Comparison of ENCODE assay signal across 26 cellular contexts in genomic region chr12:51917746-51918453, GRCh38. TPM values are rescaled to one million over a fixed set of nuclear protein-coding genes. Genes with fewer than 3 reads are reported as not detected.
A peak's percentile ranks its signal among the peaks of the same experiment; 100 is the strongest.
DNase-seq lines count a peak whose midpoint lies in the region; ATAC-seq and TF ChIP-seq lines count a peak whose summit lies in the region.
"Had no signal": no experiment of that assay in that cellular context is flagged by ENCODE, and none has a peak within 500 bp of the region (broad histone marks: within the 10 kb centered on the region; RNA-seq: fewer than 3 reads in every experiment).

No MANE protein-coding gene starts in this region.

- TF ChIP-seq CTCF in fibroblast of villous mesenchyme (IDR thresholded peaks at IDR 0.05; ENCODE audit: insufficient read depth, low read depth, low read length) (no peak), nephron (IDR thresholded peaks at IDR 0.05; ENCODE audit: unreplicated experiment in 3 of 3) (no peak), coronary artery (IDR thresholded peaks at IDR 0.05) (no peak), BE2C (IDR thresholded peaks at IDR 0.05; ENCODE audit: low read depth, low read length) (no peak)

- ATAC-seq in Right ventricle myocardium inferior, result no peak
- no peak for ATAC-seq in Right ventricle myocardium superior (ENCODE audit: poor library complexity)
- ATAC-seq: natural killer cell treated with Interleukin-12 subunit alpha and Interleukin-12 subunit beta and Interleukin-15 and Interleukin-18, amount 100 ng/mL, for 72 hours had no signal

- no peaks in the 10 kb centered on the region for H3K9me3 Mint-ChIP-seq in nephron
- H3K9me3 Mint-ChIP-seq: activated naive CD8-positive, alpha-beta T cell treated with anti-CD3 and anti-CD28 coated beads, Interleukin-2, amount 10 ng/mL, durations not matched to agents 7 days and 5 days; activated T-helper 1 cell treated with anti-CD3 and anti-CD28 coated beads, Interleukin-12 subunit alpha, Interleukin-12 subunit beta, Interleukin-2, Interleukin-4 antibody, amounts not matched to agents 30 ng/mL and 10 ng/mL and 1 ng/mL, durations not matched to agents 14 hours and 24 hours and 36 hours; natural killer cell treated with Interleukin-12 subunit alpha and Interleukin-12 subunit beta and Interleukin-15 and Interleukin-18, amount 100 ng/mL, for 72 hours; T-helper 1 cell treated with Interleukin-12 subunit alpha and Interleukin-12 subunit beta and Interleukin-4 antibody, amounts not matched to agents 30 μg/mL and 1 μg/mL, for 36 hours had no signal

- intact Hi-C loops in Right ventricle myocardium inferior (cut with DNase I) (no loop called here), Right ventricle myocardium superior (cut with DNase I) (no loop called here)

- H3K27me3 ChIP-seq in BE2C, result no peaks in the 10 kb centered on the region
- H3K27me3 ChIP-seq: brain microvascular endothelial cell, esophagus squamous epithelium, MG63 had no signal

- no peak overlapping the region for H3K4me3 Mint-ChIP-seq in nephron
- H3K4me3 Mint-ChIP-seq: activated naive CD8-positive, alpha-beta T cell treated with anti-CD3 and anti-CD28 coated beads, Interleukin-2, amount 10 ng/mL, durations not matched to agents 7 days and 5 days; activated T-helper 1 cell treated with anti-CD3 and anti-CD28 coated beads, Interleukin-12 subunit alpha, Interleukin-12 subunit beta, Interleukin-2, Interleukin-4 antibody, amounts not matched to agents 30 ng/mL and 10 ng/mL and 1 ng/mL, durations not matched to agents 14 hours and 24 hours and 36 hours; natural killer cell treated with Interleukin-12 subunit alpha and Interleukin-12 subunit beta and Interleukin-15 and Interleukin-18, amount 100 ng/mL, for 72 hours; T-helper 1 cell treated with Interleukin-12 subunit alpha and Interleukin-12 subunit beta and Interleukin-4 antibody, amounts not matched to agents 30 μg/mL and 1 μg/mL, for 36 hours had no signal

- peaks cover 57% of the 10 kb centered on the region for H3K4me1 Mint-ChIP-seq in nephron

- peaks cover 48% of the 10 kb centered on the region for H3K4me1 ChIP-seq in BE2C

- no peaks in the 10 kb centered on the region for H3K9me3 ChIP-seq in BE2C
- H3K9me3 ChIP-seq: esophagus squamous epithelium, MG63 had no signal

- H3K27ac Mint-ChIP-seq in nephron, result peak overlapping the region in 2 of 3 experiments; percentile 56 to 75
- H3K27ac Mint-ChIP-seq: activated naive CD8-positive, alpha-beta T cell treated with anti-CD3 and anti-CD28 coated beads, Interleukin-2, amount 10 ng/mL, durations not matched to agents 7 days and 5 days; activated T-helper 1 cell treated with anti-CD3 and anti-CD28 coated beads, Interleukin-12 subunit alpha, Interleukin-12 subunit beta, Interleukin-2, Interleukin-4 antibody, amounts not matched to agents 30 ng/mL and 10 ng/mL and 1 ng/mL, durations not matched to agents 14 hours and 24 hours and 36 hours; natural killer cell treated with Interleukin-12 subunit alpha and Interleukin-12 subunit beta and Interleukin-15 and Interleukin-18, amount 100 ng/mL, for 72 hours; progenitor cell of endocrine pancreas; T-helper 1 cell treated with Interleukin-12 subunit alpha and Interleukin-12 subunit beta and Interleukin-4 antibody, amounts not matched to agents 30 μg/mL and 1 μg/mL, for 36 hours had no signal

- no peaks in the 10 kb centered on the region for H3K36me3 Mint-ChIP-seq in nephron (ENCODE audit: low read depth)
- H3K36me3 Mint-ChIP-seq: activated naive CD8-positive, alpha-beta T cell treated with anti-CD3 and anti-CD28 coated beads, Interleukin-2, amount 10 ng/mL, durations not matched to agents 7 days and 5 days; natural killer cell treated with Interleukin-12 subunit alpha and Interleukin-12 subunit beta and Interleukin-15 and Interleukin-18, amount 100 ng/mL, for 72 hours had no signal

- H3K4me3 ChIP-seq in fibroblast of villous mesenchyme (ENCODE audit: low read depth, low read length), result no peak overlapping the region
- no peak overlapping the region for H3K4me3 ChIP-seq in coronary artery
- no peak overlapping the region for H3K4me3 ChIP-seq in BE2C (ENCODE audit: low read depth, low read length)
- H3K4me3 ChIP-seq: esophagus squamous epithelium, lung, MG63 had no signal

- H3K27me3 Mint-ChIP-seq in nephron (ENCODE audit: low read depth), result peaks cover 4% of the 10 kb centered on the region
- H3K27me3 Mint-ChIP-seq: natural killer cell treated with Interleukin-12 subunit alpha and Interleukin-12 subunit beta and Interleukin-15 and Interleukin-18, amount 100 ng/mL, for 72 hours had no signal

- H3K36me3 ChIP-seq in BE2C, result no peaks in the 10 kb centered on the region
- H3K36me3 ChIP-seq: brain microvascular endothelial cell, MG63 had no signal

- peak overlapping the region in 1 of 2 donors; percentile 21 for H3K27ac ChIP-seq in coronary artery
- H3K27ac ChIP-seq: brain microvascular endothelial cell, C4-2B had no signal

- DNase-seq in Right ventricle myocardium inferior (ENCODE audit: missing footprints), result peak; percentile 26
- DNase-seq in Right ventricle myocardium superior, result no peak
- DNase-seq in fibroblast of villous mesenchyme (ENCODE audit: low read depth), result peak; percentile 59
- no peak for DNase-seq in HuH-7 (ENCODE audit: low spot score)
- DNase-seq in DMS53 treated with DMSO at 0.1 percent for 48 hours (lab: John Stamatoyannopoulos, UW; ENCODE audit: unreplicated experiment), result no peak
- no peak for DNase-seq in coronary artery (ENCODE audit: low spot score)
- no peak for DNase-seq in BE2C
- DNase-seq: activated CD4-positive, CD25-positive, alpha-beta regulatory T cell; activated CD8-positive, alpha-beta memory T cell treated with anti-CD3 and anti-CD28 coated beads for 24 hours; activated naive CD8-positive, alpha-beta T cell treated with anti-CD3 and anti-CD28 coated beads, Interleukin-2, amount 10 ng/mL, durations not matched to agents 7 days and 5 days; brain microvascular endothelial cell; DMS153; esophagus squamous epithelium; H7; head of caudate nucleus; MG63; NCI-H1694; stimulated activated CD4-positive, alpha-beta T cell treated with anti-CD3 and anti-CD28 coated beads, Interleukin-12 subunit alpha, Interleukin-12 subunit beta, amount 100 ng/mL, for 4 hours had no signal

RNA-seq across cellular contexts. Expression of gene ACVRL1, which starts 10.6 kb away (rescaled TPM):
- total RNA-seq in Right ventricle myocardium inferior (49.6 TPM), Right ventricle myocardium superior (35.1 TPM), fibroblast of villous mesenchyme (10.8 and 18.0 TPM in 2 replicates)
- 68.1 TPM for polyA plus RNA-seq in BE2C (2012; ENCODE audit: insufficient read depth, insufficient read length, low read depth)
- total RNA-seq: activated naive CD8-positive, alpha-beta T cell treated with anti-CD3 and anti-CD28 coated beads, Interleukin-2, amount 10 ng/mL, durations not matched to agents 7 days and 5 days; activated T-helper 1 cell treated with anti-CD3 and anti-CD28 coated beads, Interleukin-12 subunit alpha, Interleukin-12 subunit beta, Interleukin-2, Interleukin-4 antibody, amounts not matched to agents 30 ng/mL and 10 ng/mL and 1 ng/mL, durations not matched to agents 14 hours and 24 hours and 36 hours; natural killer cell treated with Interleukin-12 subunit alpha and Interleukin-12 subunit beta and Interleukin-15 and Interleukin-18, amount 100 ng/mL, for 72 hours; progenitor cell of endocrine pancreas had no signal

RNA-seq across cellular contexts. Expression of gene ANKRD33, which starts 30.0 kb away (rescaled TPM):
- not detected for total RNA-seq in Right ventricle myocardium inferior
- total RNA-seq in Right ventricle myocardium superior, result not detected
- total RNA-seq in fibroblast of villous mesenchyme, result not detected in 2 replicates
- polyA plus RNA-seq in BE2C (2012; ENCODE audit: insufficient read depth, insufficient read length, low read depth), result not detected
- total RNA-seq: A673; activated naive CD8-positive, alpha-beta T cell treated with anti-CD3 and anti-CD28 coated beads, Interleukin-2, amount 10 ng/mL, durations not matched to agents 7 days and 5 days; activated T-helper 1 cell treated with anti-CD3 and anti-CD28 coated beads, Interleukin-12 subunit alpha, Interleukin-12 subunit beta, Interleukin-2, Interleukin-4 antibody, amounts not matched to agents 30 ng/mL and 10 ng/mL and 1 ng/mL, durations not matched to agents 14 hours and 24 hours and 36 hours; natural killer cell treated with Interleukin-12 subunit alpha and Interleukin-12 subunit beta and Interleukin-15 and Interleukin-18, amount 100 ng/mL, for 72 hours had no signal

RNA-seq across cellular contexts. Expression of gene ACVR1B, which starts 33.6 kb away (rescaled TPM):
- total RNA-seq in Right ventricle myocardium inferior (10.8 TPM), Right ventricle myocardium superior (9.7 TPM), fibroblast of villous mesenchyme (6.4 and 6.5 TPM in 2 replicates)
- 82.0 TPM for polyA plus RNA-seq in BE2C (2012; ENCODE audit: insufficient read depth, insufficient read length, low read depth)

Comparison
In these comparisons a context has a peak if more than half of its experiments do, and no peak if none do; other contexts are left out.
1. DNase-seq: peak in Right ventricle myocardium inferior (single experiment) and fibroblast of villous mesenchyme (single experiment); none in Right ventricle myocardium superior (single experiment), HuH-7 (single experiment), DMS53 treated with DMSO at 0.1 percent for 48 hours (single experiment), coronary artery (single experiment) and BE2C (single experiment).